ENCODE assay signal across 8 cellular contexts in genomic region chr14:105022276-105022670, GRCh38. TPM values are rescaled to one million over a fixed set of nuclear protein-coding genes. Genes with fewer than 3 reads are reported as not detected.
DNase-seq lines count a peak whose midpoint lies in the region; ATAC-seq and TF ChIP-seq lines count a peak whose summit lies in the region.
"Had no signal": no experiment of that assay in that cellular context is flagged by ENCODE, and none has a peak within 500 bp of the region (broad histone marks: within the 10 kb centered on the region; RNA-seq: fewer than 3 reads in every experiment).

No MANE protein-coding gene starts in this region.

- TF ChIP-seq CTCF in GM12865 (IDR thresholded peaks at IDR 0.05; ENCODE audit: insufficient read depth, low read depth, low read length, missing control alignments) (no peak), OCI-LY7 (conservative IDR thresholded peaks at IDR 0.05; ENCODE audit: low read length) (no peak), parathyroid adenoma (IDR thresholded peaks at IDR 0.05) (no peak)

- H3K9me2 ChIP-seq in OCI-LY7 (ENCODE audit: insufficient read depth, low read length): no peaks in the 10 kb centered on the region

- CTCF ChIA-PET in OCI-LY7 (lab: Charles Lee; ENCODE audit: unreplicated experiment): no interaction called here

- intact Hi-C loops in OCI-LY7 (cut with micrococcal nuclease; ENCODE audit: unreplicated experiment): loop anchor here (10.0 kb wide), 1 partner anchor 267 kb away; the partner anchor contains the start of gene SIVA1

- peaks cover 50% of the 10 kb centered on the region for H3K79me2 ChIP-seq in OCI-LY7 (ENCODE audit: insufficient read depth, low read depth, low read length)
- peaks cover 14% of the 10 kb centered on the region for H3K79me2 ChIP-seq in parathyroid adenoma

- H3K9me3 ChIP-seq in OCI-LY7 (ENCODE audit: low read length): no peaks in the 10 kb centered on the region
- H3K9me3 ChIP-seq in endocrine pancreas (ENCODE audit: control insufficient read depth, low read length): no peaks in the 10 kb centered on the region
- H3K9me3 ChIP-seq in parathyroid adenoma (ENCODE audit: control insufficient read depth, low read length): no peaks in the 10 kb centered on the region
- H3K9me3 ChIP-seq: sigmoid colon had no signal

- DNase-seq in GM12865 (ENCODE audit: low read depth) (no peak), OCI-LY7 (ENCODE audit: low spot score) (no peak)
- DNase-seq: sigmoid colon had no signal

- H3K36me3 ChIP-seq in OCI-LY7 (ENCODE audit: insufficient read depth, low read length) (peaks cover 34% of the 10 kb centered on the region), endocrine pancreas (ENCODE audit: control insufficient read depth, insufficient read depth, low read length) (no peaks in the 10 kb centered on the region), parathyroid adenoma (ENCODE audit: control insufficient read depth, insufficient read depth, low read length) (no peaks in the 10 kb centered on the region)
- H3K36me3 ChIP-seq: sigmoid colon had no signal

- peak overlapping the region; percentile 89 for H3K4me3 ChIP-seq in GM12865 (ENCODE audit: low read depth, low read length)
- H3K4me3 ChIP-seq in OCI-LY7 (ENCODE audit: low read depth, low read length, poor library complexity, severe bottlenecking): peak overlapping the region; percentile 85
- peak overlapping the region; percentile 40 for H3K4me3 ChIP-seq in endocrine pancreas (ENCODE audit: control insufficient read depth, insufficient read depth, low read length)
- H3K4me3 ChIP-seq in parathyroid adenoma (ENCODE audit: low read depth, low read length): no peak overlapping the region

- H3K4me1 ChIP-seq in OCI-LY7 (ENCODE audit: insufficient read depth, low read length, poor library complexity, severe bottlenecking) (peaks cover 48% of the 10 kb centered on the region), endocrine pancreas (ENCODE audit: control insufficient read depth, insufficient read depth, low read length) (no peaks in the 10 kb centered on the region), parathyroid adenoma (no peaks in the 10 kb centered on the region)

- H3K27ac ChIP-seq in OCI-LY7 (ENCODE audit: low read depth, low read length, poor library complexity, severe bottlenecking) (peak overlapping the region; percentile 79), parathyroid adenoma (no peak overlapping the region)

- H4K20me1 ChIP-seq in OCI-LY7 (ENCODE audit: insufficient read depth, low read length): peaks cover 26% of the 10 kb centered on the region

- H3K27me3 ChIP-seq in endocrine pancreas (ENCODE audit: control insufficient read depth, insufficient read depth, low read length) (no peaks in the 10 kb centered on the region), parathyroid adenoma (ENCODE audit: control insufficient read depth, insufficient read depth, low read length) (no peaks in the 10 kb centered on the region)
- H3K27me3 ChIP-seq: sigmoid colon had no signal

- no peak overlapping the region for H3K9ac ChIP-seq in endocrine pancreas (ENCODE audit: control insufficient read depth, insufficient read depth, low read length)
- no peak overlapping the region for H3K9ac ChIP-seq in parathyroid adenoma

- H3K4me2 ChIP-seq in OCI-LY7 (ENCODE audit: low read length) (peak overlapping the region; percentile 93), parathyroid adenoma (ENCODE audit: low read length) (peak overlapping the region; percentile 100)

- POLR2A ChIA-PET in OCI-LY7 (lab: Charles Lee): no interaction called here

- BruUV-seq in OCI-LY7 (replicated peaks; lab: Mats Ljungman, UMichigan): no TSS peak

- H2AFZ ChIP-seq in OCI-LY7 (ENCODE audit: low read length): peak overlapping the region; percentile 90; the same call in 1 of the 2 replicates
- H2AFZ ChIP-seq in parathyroid adenoma: no peak overlapping the region

- ATAC-seq in HG02623 (IDR thresholded peaks at IDR 0.05; ENCODE audit: unreplicated experiment): no peak
- ATAC-seq in GM21526 (IDR thresholded peaks at IDR 0.05; ENCODE audit: low FRiP score, unreplicated experiment): no peak
- no peak for ATAC-seq in GM21825 (IDR thresholded peaks at IDR 0.05; ENCODE audit: unreplicated experiment)

RNA-seq across cellular contexts. Expression of gene CDCA4, which starts 1.4 kb away (rescaled TPM):
- 109 and 110 TPM in 2 replicates for total RNA-seq in OCI-LY7 (2014; rRNA removed; shearing (Covaris generic))
- total RNA-seq in OCI-LY7 (2022): 74.0 and 79.5 TPM in 2 replicates

RNA-seq across cellular contexts. Expression of gene CLBA1, which starts 36.7 kb away (rescaled TPM):
- 0.08 and 0.82 TPM in 2 replicates for total RNA-seq in OCI-LY7 (2014; rRNA removed; shearing (Covaris generic))
- total RNA-seq in OCI-LY7 (2022): 1.2 TPM in 1 of 2 replicates, not detected in the other

RNA-seq across cellular contexts. Expression of gene GPR132, which starts 43.0 kb away (rescaled TPM):
- 0.10 and 1.0 TPM in 2 replicates for total RNA-seq in OCI-LY7 (2014; rRNA removed; shearing (Covaris generic))
- 1.9 and 3.0 TPM in 2 replicates for total RNA-seq in OCI-LY7 (2022)

RNA-seq across cellular contexts. Expression of gene AHNAK2, which starts 44.1 kb away (rescaled TPM):
- 0.21 TPM in 1 of 2 replicates, not detected in the other for total RNA-seq in OCI-LY7 (2014; rRNA removed; shearing (Covaris generic))
- total RNA-seq in OCI-LY7 (2022): 0.09 and 0.61 TPM in 2 replicates
